ENCODE assay signal across 8 cellular contexts in the genomic region with DNA sequence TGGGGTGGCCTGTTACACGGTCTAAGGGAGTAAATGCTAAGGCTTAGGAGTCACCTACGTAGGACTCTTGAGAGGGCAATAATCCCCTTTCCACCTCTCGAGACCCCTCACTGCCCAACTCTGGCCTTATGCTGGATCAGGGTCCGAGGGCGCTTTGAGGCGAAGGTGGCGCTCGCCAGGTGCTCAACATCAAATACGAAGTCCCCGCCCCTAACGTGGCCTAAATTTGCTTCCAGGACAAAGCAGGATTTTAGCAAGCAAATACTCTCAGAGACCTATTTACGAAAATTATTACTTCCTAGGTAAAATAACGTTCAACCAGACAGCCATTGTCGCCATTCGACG. TPM values are rescaled to one million over a fixed set of nuclear protein-coding genes. Genes with fewer than 3 reads are reported as not detected.
DNase-seq lines count a peak whose midpoint lies in the region; ATAC-seq and TF ChIP-seq lines count a peak whose summit lies in the region.

No MANE protein-coding gene starts in this region.

- CTCF ChIA-PET in Caco-2 (lab: Charles Lee) = interaction anchor here (0.6 to 1.4 kb wide), 4 partner anchors 83 to 197 kb away, joined by 3 to 9 read pairs (median 4); no protein-coding TSS in a partner anchor

- peak overlapping the region; percentile 97 for H3K27ac Mint-ChIP-seq in Caco-2 (ENCODE audit: unreplicated experiment)
- peak overlapping the region; percentile 98 for H3K27ac Mint-ChIP-seq in endodermal cell

- H3K27me3 ChIP-seq in Caco-2 (replicated peaks; ENCODE audit: control insufficient read depth, insufficient read depth, low read length) (no peaks in the 10 kb centered on the region), NT2/D1 (ENCODE audit: insufficient read depth, insufficient read length) (no peaks in the 10 kb centered on the region), endodermal cell (ENCODE audit: control insufficient read depth, insufficient read depth, low read length, poor library complexity, severe bottlenecking) (no peaks in the 10 kb centered on the region), osteoblast (ENCODE audit: insufficient read depth, low read length) (no peaks in the 10 kb centered on the region)

- DNase-seq in Caco-2 (no peak), NT2/D1 (ENCODE audit: low read depth, low spot score) (no peak), endodermal cell (no peak), osteoblast (ENCODE audit: insufficient read length, low spot score, missing footprints) (no peak), NCI-H187 treated with DMSO at 0.1 percent for 48 hours (lab: John Stamatoyannopoulos, UW) (no peak), GDM1 (lab: John Stamatoyannopoulos, UW) (no peak), UCSD-AML1 (lab: John Stamatoyannopoulos, UW; ENCODE audit: unreplicated experiment) (no peak)

- no peaks in the 10 kb centered on the region for H3K9me3 ChIP-seq in Caco-2
- H3K9me3 ChIP-seq in NT2/D1 (ENCODE audit: insufficient read depth, low read length) = no peaks in the 10 kb centered on the region
- H3K9me3 ChIP-seq in endodermal cell (ENCODE audit: control insufficient read depth, low read length) = no peaks in the 10 kb centered on the region
- H3K9me3 ChIP-seq in osteoblast (ENCODE audit: low read depth, low read length) = no peaks in the 10 kb centered on the region

- H3K9ac ChIP-seq in NT2/D1 (ENCODE audit: insufficient read length, low read depth) (peak overlapping the region; percentile 82), endodermal cell (ENCODE audit: extremely low read depth, low read length, poor library complexity, severe bottlenecking) (peak overlapping the region; percentile 38)

- H3K4me3 ChIP-seq in Caco-2 (ENCODE audit: low read depth, low read length) = peak overlapping the region; percentile 90
- H3K4me3 ChIP-seq in NT2/D1 (ENCODE audit: insufficient read length, low read depth) = peak overlapping the region; percentile 50
- peak overlapping the region; percentile 78 for H3K4me3 ChIP-seq in endodermal cell (ENCODE audit: low read length)
- peak overlapping the region; percentile 79 for H3K4me3 ChIP-seq in osteoblast (ENCODE audit: insufficient read depth, low read length)

- H3K36me3 Mint-ChIP-seq in Caco-2 (ENCODE audit: insufficient read depth, unreplicated experiment) = peaks cover 36% of the 10 kb centered on the region
- peaks cover 15% of the 10 kb centered on the region for H3K36me3 Mint-ChIP-seq in endodermal cell (ENCODE audit: low read depth)

- H3K4me1 Mint-ChIP-seq in Caco-2 (ENCODE audit: low read depth, unreplicated experiment) (peaks cover 26% of the 10 kb centered on the region), endodermal cell (peaks cover 38% of the 10 kb centered on the region)

- peaks cover 20% of the 10 kb centered on the region for H4K20me1 ChIP-seq in osteoblast (ENCODE audit: insufficient read depth, low read length)

- H2AFZ ChIP-seq in osteoblast (ENCODE audit: low read length) = peak overlapping the region; percentile 93

- H3K27ac ChIP-seq in endodermal cell (ENCODE audit: low read depth, low read length) = no peak overlapping the region
- H3K27ac ChIP-seq in osteoblast (ENCODE audit: low read depth, low read length) = peak overlapping the region; percentile 78

- TSS peak; percentile 89 for BruUV-seq in Caco-2 (replicated peaks; lab: Mats Ljungman, UMichigan)

- TF ChIP-seq CTCF in Caco-2 (IDR thresholded peaks at IDR 0.05; ENCODE audit: insufficient read depth in 1 of 2, low read depth in 1 of 2, low read length in 1 of 2, severe bottlenecking in 1 of 2, unreplicated experiment in 1 of 2) (no peak), endodermal cell (conservative IDR thresholded peaks at IDR 0.05) (no peak), osteoblast (IDR thresholded peaks at IDR 0.05; ENCODE audit: extremely low read depth, low read depth, low read length) (no peak)

- WGBS in endodermal cell (ENCODE audit: insufficient coverage in 1 of 2, insufficient read length in 1 of 2), 2 experiments = 10 to 16% methylated on average over 14 to 16 of the region's 16 CpGs

- H3K36me3 ChIP-seq in Caco-2 (ENCODE audit: control insufficient read depth, insufficient read depth, low read length) = no peaks in the 10 kb centered on the region
- peaks cover 10% of the 10 kb centered on the region for H3K36me3 ChIP-seq in NT2/D1 (ENCODE audit: insufficient read depth, insufficient read length, low read length)
- peaks cover 6% of the 10 kb centered on the region for H3K36me3 ChIP-seq in endodermal cell (ENCODE audit: control insufficient read depth, insufficient read depth, low read length)
- H3K36me3 ChIP-seq in osteoblast (ENCODE audit: insufficient read depth, low read length) = no peaks in the 10 kb centered on the region

- H3K9me3 Mint-ChIP-seq in Caco-2 (ENCODE audit: unreplicated experiment) = no peaks in the 10 kb centered on the region
- no peaks in the 10 kb centered on the region for H3K9me3 Mint-ChIP-seq in endodermal cell

- peak overlapping the region; percentile 88 for H3K4me2 ChIP-seq in osteoblast (ENCODE audit: insufficient read depth, low read length)

- POLR2A ChIA-PET in Caco-2 (lab: Charles Lee) = interaction anchor here (1.2 to 1.8 kb wide), 4 partner anchors 10 to 112 kb away, joined by 3 to 8 read pairs (median 6); no protein-coding TSS in a partner anchor

- peak overlapping the region; percentile 93 for H3K4me3 Mint-ChIP-seq in Caco-2 (ENCODE audit: unreplicated experiment)
- H3K4me3 Mint-ChIP-seq in endodermal cell = peak overlapping the region; percentile 89

- intact Hi-C loops in Caco-2 (cut with micrococcal nuclease; ENCODE audit: unreplicated experiment) = loop anchor here (5.0 kb wide), 2 partner anchors 114 to 504 kb away; a partner anchor contains a TSS

- H3K27me3 Mint-ChIP-seq in Caco-2 (ENCODE audit: insufficient read depth, unreplicated experiment) (no peaks in the 10 kb centered on the region), endodermal cell (ENCODE audit: insufficient read depth) (peaks cover 5% of the 10 kb centered on the region)

- peaks cover 41% of the 10 kb centered on the region for H3K79me2 ChIP-seq in osteoblast (ENCODE audit: insufficient read depth, low read length)

- H3K4me1 ChIP-seq in Caco-2 (peaks cover 25% of the 10 kb centered on the region), NT2/D1 (ENCODE audit: insufficient read depth, insufficient read length) (peaks cover 3% of the 10 kb centered on the region), endodermal cell (ENCODE audit: control insufficient read depth, insufficient read depth, low read length) (peaks cover 6% of the 10 kb centered on the region), osteoblast (ENCODE audit: insufficient read depth, low read length) (peaks cover 28% of the 10 kb centered on the region)

- ATAC-seq in HG03521 (IDR thresholded peaks at IDR 0.05; ENCODE audit: unreplicated experiment) = no peak

RNA-seq across cellular contexts. Expression of a gene that starts 0.4 kb away (rescaled TPM):
- total RNA-seq in Caco-2 (2022) (48.1 and 49.0 TPM in 2 replicates), endodermal cell (10 to 100 TPM; 29.3 to 35.3 TPM), osteoblast (20.6 and 29.3 TPM in 2 replicates)
- 22.2 TPM for polyA plus RNA-seq in endodermal cell (2013, experiment 1 of 2)
- polyA plus RNA-seq in endodermal cell (2013, experiment 2 of 2) = 21.4 TPM

RNA-seq across cellular contexts. Expression of a gene that starts 50.3 kb away (rescaled TPM):
- total RNA-seq in Caco-2 (2022) (5.2 and 6.9 TPM in 2 replicates), endodermal cell (not detected), osteoblast (not detected in 2 replicates)
- polyA plus RNA-seq in endodermal cell (2013, experiment 1 of 2) = not detected
- polyA plus RNA-seq in endodermal cell (2013, experiment 2 of 2) = not detected

RNA-seq across cellular contexts. Expression of a gene that starts 52.6 kb away (rescaled TPM):
- total RNA-seq in Caco-2 (2022) = 0.95 and 1.4 TPM in 2 replicates
- total RNA-seq in endodermal cell = not detected
- polyA plus RNA-seq in endodermal cell (2013, experiment 1 of 2) = not detected
- not detected for polyA plus RNA-seq in endodermal cell (2013, experiment 2 of 2)
- not detected in 2 replicates for total RNA-seq in osteoblast
